ENCODE assay signal across 19 cellular contexts in genomic region chr22:24087071-24087795, GRCh38.
"Had no signal": no experiment of that assay in that cellular context is flagged by ENCODE, and none has a peak within 500 bp of the region (broad histone marks: within the 10 kb centered on the region; RNA-seq: fewer than 3 reads in every experiment).

No MANE protein-coding gene starts in this region.

- H3K27me3 ChIP-seq: body of pancreas, foreskin keratinocyte, left lung, stomach had no signal

- DNase-seq: activated CD4-positive, alpha-beta T cell treated with anti-CD3 and anti-CD28 coated beads for 36 hours; activated CD4-positive, alpha-beta T cell treated with anti-CD3 and anti-CD28 coated beads, Interleukin-2, amount 50 U/mL, for 48 hours; activated naive CD4-positive, alpha-beta T cell treated with anti-CD3 and anti-CD28 coated beads for 36 hours; activated T-cell treated with anti-CD3 and anti-CD28 coated beads, Interleukin-2, amount 50 U/mL, for 1 hour; body of pancreas; central memory CD4-positive, alpha-beta T cell; hippocampal formation; left lung; occipital lobe; posterior cingulate gyrus; retina; stimulated activated CD4-positive, alpha-beta T cell treated with anti-CD3 and anti-CD28 coated beads, Interleukin-15, amount 100 ng/mL, for 24 hours; stimulated activated CD4-positive, alpha-beta T cell treated with anti-CD3 and anti-CD28 coated beads, Interleukin-2, amount 100 ng/mL, for 48 hours; stomach; SW 1271; T-helper 2 cell; WERI-Rb-1 had no signal

- ATAC-seq: activated CD4-positive, alpha-beta T cell treated with anti-CD3 and anti-CD28 coated beads for 36 hours; body of pancreas; foreskin keratinocyte; left lung had no signal

- H3K27ac ChIP-seq: body of pancreas, foreskin keratinocyte, left lung, skin epidermis, stomach, WERI-Rb-1 had no signal

- H3K4me3 ChIP-seq: body of pancreas, left lung, skin epidermis, stomach had no signal

- H3K9me3 ChIP-seq: body of pancreas, left lung, stomach had no signal

- H3K4me1 ChIP-seq: foreskin keratinocyte, left lung, stomach had no signal
